8 cellular contexts compared by ENCODE assay signal in the genomic region with DNA sequence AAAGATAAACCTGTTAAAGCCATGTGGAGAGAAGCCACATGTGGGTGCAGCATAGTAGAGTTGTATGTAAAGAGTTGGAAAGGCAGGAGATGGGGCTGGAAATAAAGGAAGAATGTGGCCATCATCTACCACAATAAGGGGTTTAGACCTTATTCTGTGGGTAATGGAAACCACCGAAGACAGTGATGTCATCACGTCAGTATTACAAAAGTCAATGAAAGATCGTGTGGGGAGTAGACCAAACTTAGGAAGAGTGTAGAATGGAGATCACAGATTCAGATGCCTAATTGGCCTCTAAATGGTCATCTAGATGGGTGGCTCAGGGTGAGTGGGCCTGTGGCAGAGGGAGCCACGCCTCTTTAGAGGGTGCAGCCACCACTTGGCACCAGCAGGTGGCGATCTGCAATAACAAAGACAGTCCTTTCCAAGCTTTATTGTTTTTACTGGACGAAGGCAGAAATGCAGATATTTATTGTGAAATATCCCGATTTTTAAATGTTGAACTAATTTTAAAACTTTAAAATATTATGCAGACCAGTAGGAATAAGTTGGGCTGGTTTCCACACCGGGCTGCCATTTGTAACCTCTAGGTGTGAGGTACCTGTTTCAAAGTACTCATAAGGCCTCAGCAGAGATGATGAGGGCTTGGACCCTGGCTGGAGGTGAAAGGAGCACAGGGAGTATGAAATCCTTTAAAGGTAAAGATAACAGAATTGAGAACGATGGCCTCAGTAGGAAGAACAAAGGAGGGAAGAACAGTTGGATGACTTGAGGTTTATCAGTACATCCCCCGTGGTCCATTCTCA.
DNase-seq lines count a peak whose midpoint lies in the region; ATAC-seq and TF ChIP-seq lines count a peak whose summit lies in the region.

No MANE protein-coding gene starts in this region.

- CTCF ChIA-PET in GM10248 (lab: Yijun Ruan, JAX): interaction anchor here (0.7 to 5.3 kb wide), 15 partner anchors 7 to 195 kb away, joined by 3 to 21 read pairs (median 5); no protein-coding TSS in a partner anchor

- no peaks in the 10 kb centered on the region for H3K9me3 ChIP-seq in smooth muscle cell (replicated peaks; ENCODE audit: low read depth)
- H3K9me3 ChIP-seq in effector memory CD4-positive, alpha-beta T cell (ENCODE audit: control insufficient read depth, low read length): no peaks in the 10 kb centered on the region

- ATAC-seq in HG02610 (IDR thresholded peaks at IDR 0.05; ENCODE audit: unreplicated experiment) (peak; percentile 71), left cardiac atrium (peak in 1 of 2 donors; percentile 68)
- ATAC-seq in activated T-cell treated with anti-CD3 and anti-CD28 coated beads, Interleukin-2, amount 50 U/mL, for 72 hours (replicated peaks in 1 of 2): peak; percentile 68 to 71

- H3K4me3 ChIP-seq in smooth muscle cell: no peak overlapping the region
- no peak overlapping the region for H3K4me3 ChIP-seq in effector memory CD4-positive, alpha-beta T cell (ENCODE audit: insufficient read depth, low read depth, low read length, poor library complexity, severe bottlenecking)

- H3K9me3 Mint-ChIP-seq in activated T-cell treated with anti-CD3 and anti-CD28 coated beads, Interleukin-2, amount 50 U/mL, for 72 hours: no peaks in the 10 kb centered on the region

- peaks cover 5% of the 10 kb centered on the region for H3K27me3 Mint-ChIP-seq in activated T-cell treated with anti-CD3 and anti-CD28 coated beads, Interleukin-2, amount 50 U/mL, for 72 hours (ENCODE audit: low read depth)

- H4K20me1 ChIP-seq in smooth muscle cell (ENCODE audit: low read depth): no peaks in the 10 kb centered on the region

- H3K27me3 ChIP-seq in smooth muscle cell (ENCODE audit: low read depth): no peaks in the 10 kb centered on the region
- H3K27me3 ChIP-seq in effector memory CD4-positive, alpha-beta T cell (replicated peaks; ENCODE audit: control insufficient read depth, insufficient read depth, low read length, poor library complexity, severe bottlenecking): no peaks in the 10 kb centered on the region

- DNase-seq in GM10248 (ENCODE audit: extremely low spot score) (peak; percentile 70), NCI-H1694 (lab: John Stamatoyannopoulos, UW) (peak; percentile 14), left cardiac atrium (peak; percentile 52), smooth muscle cell (lab: John Stamatoyannopoulos, UW; ENCODE audit: unreplicated experiment) (no peak)
- peak; percentile 46 to 57 for DNase-seq in activated T-cell treated with anti-CD3 and anti-CD28 coated beads, Interleukin-2, amount 50 U/mL, for 72 hours
- no peak for DNase-seq in effector memory CD4-positive, alpha-beta T cell

- H3K27ac ChIP-seq in 22Rv1 (no peak overlapping the region), smooth muscle cell (ENCODE audit: low read depth) (peak overlapping the region; percentile 8)
- no peak overlapping the region for H3K27ac ChIP-seq in effector memory CD4-positive, alpha-beta T cell (ENCODE audit: insufficient read depth, low read length, poor library complexity, severe bottlenecking)

- H3K36me3 ChIP-seq in smooth muscle cell (ENCODE audit: low read depth): no peaks in the 10 kb centered on the region
- no peaks in the 10 kb centered on the region for H3K36me3 ChIP-seq in effector memory CD4-positive, alpha-beta T cell (ENCODE audit: control insufficient read depth, insufficient read depth, low read length)

- WGBS in smooth muscle cell (ENCODE audit: low lambda C conversion rate): 51% methylated on average over 10 of the region's 10 CpGs

- POLR2A ChIA-PET in GM10248 (lab: Yijun Ruan, JAX): no interaction called here

- TF ChIP-seq CTCF in 22Rv1 (IDR thresholded peaks at IDR 0.05) (peak; percentile 83), GM10248 (IDR thresholded peaks at IDR 0.05; ENCODE audit: control extremely low read depth, extremely low read depth, low read depth, missing control alignments) (peak; percentile 74), smooth muscle cell (IDR thresholded peaks at IDR 0.05; ENCODE audit: borderline replicate concordance, insufficient read depth, poor library complexity, severe bottlenecking) (peak; percentile 84)

- no peaks in the 10 kb centered on the region for H3K4me1 Mint-ChIP-seq in activated T-cell treated with anti-CD3 and anti-CD28 coated beads, Interleukin-2, amount 50 U/mL, for 72 hours (ENCODE audit: low read depth)

- H3K4me2 ChIP-seq in smooth muscle cell: no peak overlapping the region

- H3K4me3 Mint-ChIP-seq in activated T-cell treated with anti-CD3 and anti-CD28 coated beads, Interleukin-2, amount 50 U/mL, for 72 hours: no peak overlapping the region

- peaks cover 12% of the 10 kb centered on the region for H3F3A ChIP-seq in smooth muscle cell (ENCODE audit: low read depth)

- peaks cover 17% of the 10 kb centered on the region for H3K4me1 ChIP-seq in smooth muscle cell (ENCODE audit: low read depth)
- no peaks in the 10 kb centered on the region for H3K4me1 ChIP-seq in effector memory CD4-positive, alpha-beta T cell (ENCODE audit: control insufficient read depth, insufficient read depth, low read length, poor library complexity, severe bottlenecking)

- H3K9ac ChIP-seq in smooth muscle cell (ENCODE audit: low read depth): no peak overlapping the region

- intact Hi-C loops in left cardiac atrium (cut with DNase I): loop anchor here (5.0 to 10.0 kb wide), 2 partner anchors 194 to 417 kb away; no protein-coding TSS in a partner anchor

- no peak overlapping the region for H2AFZ ChIP-seq in smooth muscle cell (ENCODE audit: low read depth)

- no peaks in the 10 kb centered on the region for H3K79me2 ChIP-seq in smooth muscle cell (ENCODE audit: low read depth)

- no peak overlapping the region for H3K27ac Mint-ChIP-seq in activated T-cell treated with anti-CD3 and anti-CD28 coated beads, Interleukin-2, amount 50 U/mL, for 72 hours

- H3K36me3 Mint-ChIP-seq in activated T-cell treated with anti-CD3 and anti-CD28 coated beads, Interleukin-2, amount 50 U/mL, for 72 hours (ENCODE audit: insufficient read depth in 2 of 2): no peaks in the 10 kb centered on the region

Comparison
In these comparisons a context has a peak if more than half of its experiments do, and no peak if none do; other contexts are left out.
1. DNase-seq: peak in GM10248 (single experiment), NCI-H1694 (single experiment), activated T-cell treated with anti-CD3 and anti-CD28 coated beads, Interleukin-2, amount 50 U/mL, for 72 hours (2 of 2) and left cardiac atrium (single experiment); none in smooth muscle cell (single experiment) and effector memory CD4-positive, alpha-beta T cell (0 of 3).
2. Peak in every context shown above with its lines, with median percentiles within 50 percentile points of each other: CTCF ChIP-seq.